In genomic region chr7:131057524-131058065, GRCh38 we compare ENCODE assay signal across 8 cellular contexts.
A peak's percentile ranks its signal among the peaks of the same experiment; 100 is the strongest.
DNase-seq lines count a peak whose midpoint lies in the region; ATAC-seq and TF ChIP-seq lines count a peak whose summit lies in the region.

No MANE protein-coding gene starts in this region.

- intact Hi-C loops in CD4-positive, alpha-beta memory T cell (cut with micrococcal nuclease) = loop anchor here (2.0 to 10.0 kb wide), 3 partner anchors 13 to 47 kb away; no protein-coding TSS in a partner anchor

- no peaks in the 10 kb centered on the region for H3K27me3 Mint-ChIP-seq in CD4-positive, alpha-beta memory T cell
- no peaks in the 10 kb centered on the region for H3K27me3 Mint-ChIP-seq in activated CD8-positive, alpha-beta T cell treated with anti-CD3 and anti-CD28 coated beads, Interleukin-2, amount 10 ng/mL, durations not matched to agents 7 days and 5 days (ENCODE audit: low read depth)
- no peaks in the 10 kb centered on the region for H3K27me3 Mint-ChIP-seq in mesothelial cell of epicardium (ENCODE audit: low read depth)

- POLR2A ChIA-PET in CD4-positive, alpha-beta memory T cell (lab: Charles Lee; ENCODE audit: partially characterized antibody) = interaction anchor here (0.6 to 2.1 kb wide), 11 partner anchors 9 to 270 kb away, joined by 3 to 16 read pairs (median 5); partner anchors contain the start of gene MKLN1
- POLR2A ChIA-PET in activated CD8-positive, alpha-beta T cell treated with anti-CD3 and anti-CD28 coated beads, Interleukin-2, amount 10 ng/mL, durations not matched to agents 7 days and 5 days (lab: Charles Lee) = interaction anchor here (0.6 to 1.5 kb wide), 8 partner anchors 11 to 270 kb away, joined by 3 to 6 read pairs (median 4); partner anchors contain the start of gene MKLN1

- H3K9me3 ChIP-seq in CD4-positive, alpha-beta memory T cell (ENCODE audit: control insufficient read depth in 1 of 2, low read length in 2 of 2) = no peaks in the 10 kb centered on the region

- no peaks in the 10 kb centered on the region for H3K36me3 ChIP-seq in CD4-positive, alpha-beta memory T cell (ENCODE audit: insufficient read depth, low read length)

- no peaks in the 10 kb centered on the region for H3K27me3 ChIP-seq in CD4-positive, alpha-beta memory T cell (ENCODE audit: insufficient read depth, low read length)

- TF ChIP-seq CTCF in mesothelial cell of epicardium (IDR thresholded peaks at IDR 0.05; ENCODE audit: unreplicated experiment) = no peak

- CTCF ChIA-PET in CD4-positive, alpha-beta memory T cell (lab: Charles Lee; ENCODE audit: partially characterized antibody) = interaction anchor here (0.6 to 3.6 kb wide), 18 partner anchors 11 to 990 kb away, joined by 3 to 20 read pairs (median 4); no protein-coding TSS in a partner anchor
- CTCF ChIA-PET in activated CD8-positive, alpha-beta T cell treated with anti-CD3 and anti-CD28 coated beads, Interleukin-2, amount 10 ng/mL, durations not matched to agents 7 days and 5 days (lab: Charles Lee) = interaction anchor here (0.6 to 7.5 kb wide), 11 partner anchors 11 to 245 kb away, joined by 3 to 52 read pairs (median 5); no protein-coding TSS in a partner anchor

- peak overlapping the region; percentile 92 to 100 (median 97) for H3K27ac Mint-ChIP-seq in CD4-positive, alpha-beta memory T cell
- peak overlapping the region; percentile 95 for H3K27ac Mint-ChIP-seq in activated CD8-positive, alpha-beta T cell treated with anti-CD3 and anti-CD28 coated beads, Interleukin-2, amount 10 ng/mL, durations not matched to agents 7 days and 5 days
- H3K27ac Mint-ChIP-seq in mesothelial cell of epicardium = peak overlapping the region; percentile 13

- peak in 4 of 5 donors; percentile 49 to 75 (median 62) for DNase-seq in CD4-positive, alpha-beta memory T cell
- peak; percentile 69 for DNase-seq in activated CD8-positive, alpha-beta T cell treated with anti-CD3 and anti-CD28 coated beads, Interleukin-2, amount 10 ng/mL, durations not matched to agents 7 days and 5 days
- DNase-seq in mesothelial cell of epicardium (ENCODE audit: low spot score in 2 of 2, unreplicated experiment in 2 of 2) (no peak), NOMO-1 treated with DMSO at 0.1 percent for 48 hours (lab: John Stamatoyannopoulos, UW; ENCODE audit: unreplicated experiment) (no peak), NCI-H510A (lab: John Stamatoyannopoulos, UW) (no peak)

- peaks cover 12 to 43% of the 10 kb centered on the region in 2 donors for H3K36me3 Mint-ChIP-seq in CD4-positive, alpha-beta memory T cell
- peaks cover 31% of the 10 kb centered on the region for H3K36me3 Mint-ChIP-seq in activated CD8-positive, alpha-beta T cell treated with anti-CD3 and anti-CD28 coated beads, Interleukin-2, amount 10 ng/mL, durations not matched to agents 7 days and 5 days (ENCODE audit: low read depth)
- H3K36me3 Mint-ChIP-seq in mesothelial cell of epicardium = peaks cover 2% of the 10 kb centered on the region

- ATAC-seq in HG02642 (IDR thresholded peaks at IDR 0.05; ENCODE audit: poor library complexity, unreplicated experiment) = peak; percentile 46
- ATAC-seq in activated CD8-positive, alpha-beta T cell treated with anti-CD3 and anti-CD28 coated beads, Interleukin-2, amount 10 ng/mL, durations not matched to agents 7 days and 5 days = peak; percentile 86
- ATAC-seq in HG03442 (IDR thresholded peaks at IDR 0.05; ENCODE audit: unreplicated experiment) = no peak
- ATAC-seq in HG03565 (IDR thresholded peaks at IDR 0.05; ENCODE audit: unreplicated experiment) = no peak

- H3K4me3 Mint-ChIP-seq in CD4-positive, alpha-beta memory T cell = peak overlapping the region; percentile 70 to 93 (median 83)
- H3K4me3 Mint-ChIP-seq in activated CD8-positive, alpha-beta T cell treated with anti-CD3 and anti-CD28 coated beads, Interleukin-2, amount 10 ng/mL, durations not matched to agents 7 days and 5 days = peak overlapping the region; percentile 70
- H3K4me3 Mint-ChIP-seq in mesothelial cell of epicardium = no peak overlapping the region

- no peak overlapping the region for H3K4me3 ChIP-seq in CD4-positive, alpha-beta memory T cell (ENCODE audit: low read length in 2 of 2)

- H3K4me1 ChIP-seq in CD4-positive, alpha-beta memory T cell (ENCODE audit: insufficient read depth, low read length) = peaks cover 95% of the 10 kb centered on the region

- H3K4me1 Mint-ChIP-seq in CD4-positive, alpha-beta memory T cell = peaks cover 49 to 84% (median 66%) of the 10 kb centered on the region in 4 donors
- peaks cover 53% of the 10 kb centered on the region for H3K4me1 Mint-ChIP-seq in activated CD8-positive, alpha-beta T cell treated with anti-CD3 and anti-CD28 coated beads, Interleukin-2, amount 10 ng/mL, durations not matched to agents 7 days and 5 days (ENCODE audit: low read depth)
- no peaks in the 10 kb centered on the region for H3K4me1 Mint-ChIP-seq in mesothelial cell of epicardium

- H3K27ac ChIP-seq in CD4-positive, alpha-beta memory T cell (ENCODE audit: low read depth, low read length) = peak overlapping the region; percentile 64

- peaks cover 0 to 11% (median 0%) of the 10 kb centered on the region in 8 donors for H3K9me3 Mint-ChIP-seq in CD4-positive, alpha-beta memory T cell
- peaks cover 6% of the 10 kb centered on the region for H3K9me3 Mint-ChIP-seq in activated CD8-positive, alpha-beta T cell treated with anti-CD3 and anti-CD28 coated beads, Interleukin-2, amount 10 ng/mL, durations not matched to agents 7 days and 5 days (ENCODE audit: insufficient read depth)
- no peaks in the 10 kb centered on the region for H3K9me3 Mint-ChIP-seq in mesothelial cell of epicardium

Comparison
In these comparisons a context has a peak if more than half of its experiments do, and no peak if none do; other contexts are left out.
1. DNase-seq: peak in CD4-positive, alpha-beta memory T cell (4 of 5) and activated CD8-positive, alpha-beta T cell treated with anti-CD3 and anti-CD28 coated beads, Interleukin-2, amount 10 ng/mL, durations not matched to agents 7 days and 5 days (single experiment); none in mesothelial cell of epicardium (0 of 2), NOMO-1 treated with DMSO at 0.1 percent for 48 hours (single experiment) and NCI-H510A (single experiment).
2. H3K27ac Mint-ChIP-seq: peak in every context shown above with its lines; median percentile 97 in CD4-positive, alpha-beta memory T cell; 95 in activated CD8-positive, alpha-beta T cell treated with anti-CD3 and anti-CD28 coated beads, Interleukin-2, amount 10 ng/mL, durations not matched to agents 7 days and 5 days; 13 in mesothelial cell of epicardium.
3. ATAC-seq: peak in HG02642 (single experiment) and activated CD8-positive, alpha-beta T cell treated with anti-CD3 and anti-CD28 coated beads, Interleukin-2, amount 10 ng/mL, durations not matched to agents 7 days and 5 days (single experiment); none in HG03442 (single experiment) and HG03565 (single experiment).